Comparison of ENCODE assay signal across 1 cellular context in genomic region chr17:2090804-2091534, GRCh38.
TF ChIP-seq lines count a peak whose summit lies in the region.

No MANE protein-coding gene starts in this region.

TF ChIP-seq in K562, 482 proteins besides CTCF, POLR2A, EP300 and RAD21 (continued from another document):
- TF ChIP-seq MAX (CRISPR knock-in tag; IDR thresholded peaks at IDR 0.05) (no peak), TEAD4 (IDR thresholded peaks at IDR 0.05; ENCODE audit: low read length) (peak; percentile 34; the same call in 1 of the 2 replicates), TEAD4 (CRISPR knock-in tag; IDR thresholded peaks at IDR 0.05; ENCODE audit: borderline replicate concordance) (no peak), MTA3 (IDR thresholded peaks at IDR 0.05; ENCODE audit: borderline replicate concordance) (no peak), EGR1 (conservative IDR thresholded peaks at IDR 0.05) (no peak), ZNF589 (CRISPR knock-in tag; IDR thresholded peaks at IDR 0.05; ENCODE audit: low read depth) (no peak), CXXC5 (CRISPR knock-in tag; IDR thresholded peaks at IDR 0.05) (no peak), GABPA (tag; conservative IDR thresholded peaks at IDR 0.05; ENCODE audit: low read depth) (0 out of 2 replicates have a peak, but pooled peaks have one; percentile 7), SMARCE1 (IDR thresholded peaks at IDR 0.05) (no peak), STAT6 (CRISPR knock-in tag; IDR thresholded peaks at IDR 0.05) (no peak)
